Comparison of ENCODE assay signal across 8 cellular contexts in the genomic region with DNA sequence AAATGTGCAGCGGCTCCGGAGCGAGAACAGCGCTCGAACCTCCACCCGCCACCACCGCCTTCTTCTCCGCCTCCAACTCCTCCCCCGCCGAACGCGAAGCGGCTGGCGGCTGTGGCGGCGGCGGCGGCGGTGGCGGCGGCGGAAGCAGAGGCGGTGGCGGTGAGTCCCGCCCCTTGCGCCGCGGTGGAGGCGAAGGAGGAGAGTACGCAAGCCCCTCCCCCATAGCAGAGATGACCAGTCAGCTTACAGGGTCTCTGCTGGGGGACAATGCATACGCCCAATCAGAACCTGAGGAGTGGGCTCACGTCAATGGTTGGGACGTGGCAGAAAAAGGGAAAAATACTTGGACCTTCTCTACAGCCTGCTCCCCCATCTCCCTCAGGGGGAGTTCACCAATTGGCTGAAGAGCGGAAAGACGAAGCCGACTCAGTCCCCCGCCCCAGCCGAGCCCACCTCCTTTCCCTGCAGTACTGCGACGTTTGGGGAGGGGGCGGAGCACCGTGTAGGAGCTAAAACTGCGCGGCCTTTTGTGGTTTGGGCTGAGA. TPM values are rescaled to one million over a fixed set of nuclear protein-coding genes. Genes with fewer than 3 reads are reported as not detected.
DNase-seq lines count a peak whose midpoint lies in the region; ATAC-seq and TF ChIP-seq lines count a peak whose summit lies in the region.

A gene with protein sequence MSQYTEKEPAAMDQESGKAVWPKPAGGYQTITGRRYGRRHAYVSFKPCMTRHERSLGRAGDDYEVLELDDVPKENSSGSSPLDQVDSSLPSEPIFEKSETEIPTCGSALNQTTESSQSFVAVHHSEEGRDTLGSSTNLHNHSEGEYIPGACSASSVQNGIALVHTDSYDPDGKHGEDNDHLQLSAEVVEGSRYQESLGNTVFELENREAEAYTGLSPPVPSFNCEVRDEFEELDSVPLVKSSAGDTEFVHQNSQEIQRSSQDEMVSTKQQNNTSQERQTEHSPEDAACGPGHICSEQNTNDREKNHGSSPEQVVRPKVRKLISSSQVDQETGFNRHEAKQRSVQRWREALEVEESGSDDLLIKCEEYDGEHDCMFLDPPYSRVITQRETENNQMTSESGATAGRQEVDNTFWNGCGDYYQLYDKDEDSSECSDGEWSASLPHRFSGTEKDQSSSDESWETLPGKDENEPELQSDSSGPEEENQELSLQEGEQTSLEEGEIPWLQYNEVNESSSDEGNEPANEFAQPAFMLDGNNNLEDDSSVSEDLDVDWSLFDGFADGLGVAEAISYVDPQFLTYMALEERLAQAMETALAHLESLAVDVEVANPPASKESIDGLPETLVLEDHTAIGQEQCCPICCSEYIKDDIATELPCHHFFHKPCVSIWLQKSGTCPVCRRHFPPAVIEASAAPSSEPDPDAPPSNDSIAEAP (minus strand): TSS at position 131 of the 545 bp plus-strand sequence. CDS start 26,541 bp downstream, outside the sequence.

- peaks cover 9% of the 10 kb centered on the region for H3K36me3 Mint-ChIP-seq in progenitor cell of endocrine pancreas (ENCODE audit: insufficient read depth)

- H3K4me1 Mint-ChIP-seq in progenitor cell of endocrine pancreas (ENCODE audit: low read depth), result peaks cover 44% of the 10 kb centered on the region

- peaks cover 8% of the 10 kb centered on the region for H3K9me3 Mint-ChIP-seq in progenitor cell of endocrine pancreas (ENCODE audit: low read depth)

- peaks cover 76% of the 10 kb centered on the region for H3K4me1 ChIP-seq in left ventricle myocardium inferior

- DNase-seq in NCI-H187 (lab: John Stamatoyannopoulos, UW), result peak; percentile 94 to 99
- DNase-seq in T-helper 2 cell, result peak; percentile 84 to 100 (median 95)
- peak; percentile 99 for DNase-seq in left ventricle myocardium inferior
- DNase-seq in progenitor cell of endocrine pancreas (ENCODE audit: low spot score, unreplicated experiment), result peak; percentile 96
- DNase-seq in ureter (ENCODE audit: low spot score), result peak; percentile 98

- peak within 1 kb of the TSS; percentile 99 for H3K4me3 Mint-ChIP-seq in progenitor cell of endocrine pancreas (ENCODE audit: low read depth)

- ATAC-seq in HG02938 (IDR thresholded peaks at IDR 0.05; ENCODE audit: unreplicated experiment), result peak; percentile 75

- H3K27me3 ChIP-seq in left ventricle myocardium inferior (ENCODE audit: low read depth), result no peaks in the 10 kb centered on the region

- no peaks in the 10 kb centered on the region for H3K36me3 ChIP-seq in left ventricle myocardium inferior

- peak within 1 kb of the TSS; percentile 99 for H3K27ac ChIP-seq in angular gyrus (ENCODE audit: low read depth, low read length)
- peak within 1 kb of the TSS; percentile 98 for H3K27ac ChIP-seq in left ventricle myocardium inferior (replicated peaks)

- peaks cover 9% of the 10 kb centered on the region for H3K9me3 ChIP-seq in left ventricle myocardium inferior (replicated peaks)

- H3K27ac Mint-ChIP-seq in progenitor cell of endocrine pancreas, result peak within 1 kb of the TSS; percentile 99

- intact Hi-C loops in left ventricle myocardium inferior (cut with micrococcal nuclease), result no loop called here

- peak within 1 kb of the TSS; percentile 82 for H3K4me3 ChIP-seq in left ventricle myocardium inferior

- TF ChIP-seq CTCF in left ventricle myocardium inferior (IDR thresholded peaks at IDR 0.05; ENCODE audit: borderline replicate concordance), result peak; percentile 63
- TF ChIP-seq CTCF in progenitor cell of endocrine pancreas (IDR thresholded peaks at IDR 0.05; ENCODE audit: unreplicated experiment), result peak; percentile 36

- TF ChIP-seq POLR2A in GM15510 (IDR thresholded peaks at IDR 0.05; ENCODE audit: borderline replicate concordance, extremely low read depth, insufficient read length), result peak; percentile 67

- H3K27me3 Mint-ChIP-seq in progenitor cell of endocrine pancreas, result no peaks in the 10 kb centered on the region

RNA-seq across cellular contexts. Expression of the gene that starts here (rescaled TPM):
- total RNA-seq in left ventricle myocardium inferior, result 77.5 TPM
- total RNA-seq in progenitor cell of endocrine pancreas, result 62.0 and 63.4 TPM in 2 replicates
- 102 TPM for total RNA-seq in ureter

Comparison
In these comparisons a context has a peak if more than half of its experiments do, and no peak if none do; other contexts are left out.
1. Peak in every context shown above with its lines: DNase-seq, ATAC-seq, H3K4me3 ChIP-seq and H3K27ac ChIP-seq.